ENCODE assay signal across 8 cellular contexts in the genomic region with DNA sequence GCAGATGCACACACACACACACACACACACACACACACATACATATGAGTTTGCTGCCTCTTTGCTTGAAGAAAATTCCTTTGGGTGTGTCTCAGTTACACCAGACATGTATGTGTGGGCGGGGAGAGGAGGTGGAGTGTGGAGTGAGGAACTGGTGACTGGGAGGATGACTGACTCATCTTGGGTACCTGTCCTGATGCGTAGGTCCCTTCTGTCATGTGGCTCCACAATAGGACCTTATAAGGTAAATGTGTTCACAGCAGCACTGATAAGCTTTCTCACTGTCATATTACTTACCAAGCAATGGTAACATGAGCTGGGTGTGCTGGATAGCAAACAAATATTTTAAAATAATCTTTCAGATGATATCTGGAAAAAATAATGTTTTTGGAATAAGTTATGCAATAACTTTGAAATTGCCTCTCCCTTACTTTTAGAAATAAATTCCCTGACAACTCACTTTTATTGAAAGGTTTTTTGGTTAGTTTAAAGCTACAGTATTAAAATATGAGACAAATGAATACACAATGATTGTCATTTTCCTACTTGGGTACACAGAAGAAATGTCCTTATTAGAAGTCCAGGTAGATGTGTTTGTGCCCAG. TPM values are rescaled to one million over a fixed set of nuclear protein-coding genes. Genes with fewer than 3 reads are reported as not detected.
DNase-seq lines count a peak whose midpoint lies in the region; ATAC-seq and TF ChIP-seq lines count a peak whose summit lies in the region.

No MANE protein-coding gene starts in this region.

- H3K27me3 ChIP-seq in psoas muscle (ENCODE audit: insufficient read depth in 3 of 3, low read length in 2 of 3) = no peaks in the 10 kb centered on the region

- DNase-seq in GM13976 (ENCODE audit: low spot score) = peak; percentile 51
- DNase-seq in activated T-cell treated with anti-CD3 and anti-CD28 coated beads for 48 hours (ENCODE audit: low read depth) = peak; percentile 34
- no peak for DNase-seq in psoas muscle
- no peak for DNase-seq in effector CD4-positive, alpha-beta T cell
- no peak for DNase-seq in NCI-H1694 treated with DMSO at 0.1 percent for 48 hours (lab: John Stamatoyannopoulos, UW)
- DNase-seq in AML-193 (lab: John Stamatoyannopoulos, UW) = no peak
- no peak for DNase-seq in superior temporal gyrus (ENCODE audit: extremely low spot score)

- ATAC-seq in HG02973 (IDR thresholded peaks at IDR 0.05; ENCODE audit: unreplicated experiment) = peak; percentile 76
- ATAC-seq in psoas muscle = peak in 3 of 4 donors; percentile 34 to 74 (median 46)

- no peaks in the 10 kb centered on the region for H3K9me3 ChIP-seq in psoas muscle

- in situ Hi-C loops in GM13976 (cut with MboI; ENCODE audit: low sequenced_read_pairs, unreplicated experiment) = no loop called here

- H3K27ac ChIP-seq in psoas muscle = no peak overlapping the region

- no peaks in the 10 kb centered on the region for H3K36me3 ChIP-seq in psoas muscle (ENCODE audit: insufficient read depth in 1 of 2, low read depth in 1 of 2)

- H3K4me3 ChIP-seq in psoas muscle = no peak overlapping the region

- TF ChIP-seq CTCF in GM13976 (IDR thresholded peaks at IDR 0.05; ENCODE audit: borderline replicate concordance, control extremely low read depth, extremely low read depth, insufficient read depth, missing control alignments) (no peak), psoas muscle (IDR thresholded peaks at IDR 0.05) (no peak)

- WGBS in psoas muscle, 3 donors = 74 to 83% (median 82%) methylated on average over 2 of the region's 2 CpGs

- peaks cover 16% of the 10 kb centered on the region for H3K4me1 ChIP-seq in psoas muscle

- intact Hi-C loops in psoas muscle (cut with DNase I) = no loop called here

RNA-seq across cellular contexts. Expression of a gene that starts 45.2 kb away (rescaled TPM):
- 1 to 10 TPM; 4.8 to 9.3 (median 8.1) TPM for total RNA-seq in psoas muscle
- polyA plus RNA-seq in psoas muscle = 1 to 10 TPM in 2 of 3 donors, under 1 TPM in 1; 0.81 to 6.3 (median 2.4) TPM

Comparison
In these comparisons a context has a peak if more than half of its experiments do, and no peak if none do; other contexts are left out.
1. DNase-seq: peak in GM13976 (single experiment) and activated T-cell treated with anti-CD3 and anti-CD28 coated beads for 48 hours (single experiment); none in psoas muscle (0 of 2), effector CD4-positive, alpha-beta T cell (single experiment), NCI-H1694 treated with DMSO at 0.1 percent for 48 hours (single experiment), AML-193 (0 of 2) and superior temporal gyrus (single experiment).